8 cellular contexts compared by ENCODE assay signal in the genomic region with DNA sequence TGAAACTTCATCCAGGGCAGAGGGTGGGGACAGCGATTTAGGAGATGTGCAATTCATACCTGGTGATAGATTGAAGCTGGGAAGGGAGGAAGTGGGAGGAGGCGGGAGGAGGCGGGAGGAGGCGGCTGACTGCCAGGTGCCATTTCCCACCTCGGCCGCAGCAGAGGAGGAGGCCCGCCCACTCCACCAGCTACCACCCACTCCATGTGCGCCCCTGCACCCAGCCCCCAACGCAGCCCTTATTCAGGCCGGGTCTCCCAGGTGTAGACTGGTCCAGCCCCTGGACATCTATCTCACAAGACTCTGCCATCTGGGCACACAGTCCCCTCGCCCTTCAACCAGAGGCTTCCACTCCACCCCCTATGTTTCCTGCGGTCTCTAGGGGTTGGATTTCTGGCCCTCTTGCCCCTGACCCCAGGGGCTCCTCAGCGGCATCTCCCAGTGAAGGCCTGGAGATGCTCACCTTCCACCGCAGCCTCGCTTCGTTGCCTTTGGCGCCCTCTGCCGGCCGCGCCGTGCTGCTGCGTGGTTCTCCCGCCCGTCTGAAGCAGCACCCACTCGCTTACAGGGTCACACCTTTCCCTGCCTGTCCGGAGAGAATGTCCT. TPM values are rescaled to one million over a fixed set of nuclear protein-coding genes. Genes with fewer than 3 reads are reported as not detected.
DNase-seq lines count a peak whose midpoint lies in the region; ATAC-seq, FAIRE-seq and TF ChIP-seq lines count a peak whose summit lies in the region.

No MANE protein-coding gene starts in this region.

- CTCF ChIA-PET in HepG2 (lab: Yijun Ruan, JAX; ENCODE audit: low intra/inter-chr PET ratio, low total read pairs): interaction anchor here (0.5 to 2.0 kb wide), 8 partner anchors 32 to 256 kb away, joined by 3 to 9 read pairs (median 4); partner anchors contain the start of gene FAM83D

- no peak for TF ChIP-seq EP300 in HepG2 (IDR thresholded peaks at IDR 0.05; ENCODE audit: low read depth in 2 of 2, low read length in 2 of 2)
- TF ChIP-seq EP300 in HepG2 (CRISPR knock-in tag; IDR thresholded peaks at IDR 0.05; ENCODE audit: borderline replicate concordance): no peak

- H3K4me1 Mint-ChIP-seq in activated CD4-positive, alpha-beta T cell treated with anti-CD3 and anti-CD28 coated beads, Interleukin-2, amount 10 ng/mL, durations not matched to agents 24 days and 14 days: peaks cover 39% of the 10 kb centered on the region
- peaks cover 5% of the 10 kb centered on the region for H3K4me1 Mint-ChIP-seq in chondrocyte (ENCODE audit: low read depth)

- no peak overlapping the region for H3K9ac ChIP-seq in HepG2 (ENCODE audit: insufficient read depth, low read depth, low read length)

- FAIRE-seq in HepG2 (lab: Jason Lieb, UNC): no peak

- H3K4me3 Mint-ChIP-seq in activated CD4-positive, alpha-beta T cell treated with anti-CD3 and anti-CD28 coated beads, Interleukin-2, amount 10 ng/mL, durations not matched to agents 24 days and 14 days: peak overlapping the region; percentile 64
- H3K4me3 Mint-ChIP-seq in chondrocyte (ENCODE audit: unreplicated experiment): no peak overlapping the region

- H4K20me1 ChIP-seq in HepG2 (ENCODE audit: insufficient read depth, low read length): no peaks in the 10 kb centered on the region

- TF ChIP-seq POLR2A in HepG2 (IDR thresholded peaks at IDR 0.05; ENCODE audit: insufficient read depth in 1 of 2, low read depth in 2 of 2, low read length in 2 of 2): no peak

- WGBS in HepG2 (ENCODE audit: low lambda C conversion rate): 12% methylated on average over 26 of the region's 26 CpGs

- peaks cover 8 to 18% of the 10 kb centered on the region in 2 experiments; a peak in 4 of 5 replicates for H3K27me3 ChIP-seq in HepG2 (ENCODE audit: control insufficient read depth in 1 of 2, insufficient read depth in 2 of 2, low read length in 2 of 2)

- no peaks in the 10 kb centered on the region for H3K79me2 ChIP-seq in HepG2 (ENCODE audit: insufficient read depth, low read length)

- H3K27ac ChIP-seq in HepG2 (ENCODE audit: extremely low read length, insufficient read depth, low read length): no peak overlapping the region

- peaks cover 50% of the 10 kb centered on the region for H3K36me3 Mint-ChIP-seq in activated CD4-positive, alpha-beta T cell treated with anti-CD3 and anti-CD28 coated beads, Interleukin-2, amount 10 ng/mL, durations not matched to agents 24 days and 14 days (ENCODE audit: low read depth)
- H3K36me3 Mint-ChIP-seq in chondrocyte (ENCODE audit: low read depth): no peaks in the 10 kb centered on the region

- no peaks in the 10 kb centered on the region for H3K9me3 Mint-ChIP-seq in activated CD4-positive, alpha-beta T cell treated with anti-CD3 and anti-CD28 coated beads, Interleukin-2, amount 10 ng/mL, durations not matched to agents 24 days and 14 days
- H3K9me3 Mint-ChIP-seq in chondrocyte (ENCODE audit: low read depth): no peaks in the 10 kb centered on the region

- H3K36me3 ChIP-seq in HepG2 (replicated peaks in 1 of 2; ENCODE audit: control insufficient read depth in 1 of 2, insufficient read depth in 2 of 2, low read length in 2 of 2): no peaks in the 10 kb centered on the region

- POLR2A ChIA-PET in HepG2 (lab: Yijun Ruan, JAX): interaction anchor here (0.5 kb wide), 1 partner anchor 20 kb away, joined by 5 read pairs; no protein-coding TSS in a partner anchor

- H3K27me3 Mint-ChIP-seq in activated CD4-positive, alpha-beta T cell treated with anti-CD3 and anti-CD28 coated beads, Interleukin-2, amount 10 ng/mL, durations not matched to agents 24 days and 14 days: no peaks in the 10 kb centered on the region
- peaks cover 45% of the 10 kb centered on the region for H3K27me3 Mint-ChIP-seq in chondrocyte (ENCODE audit: low read depth)

- no peaks in the 10 kb centered on the region for H3K9me3 ChIP-seq in HepG2 (ENCODE audit: low read length)

- no TSS peak for BruUV-seq in HepG2 (replicated peaks; lab: Mats Ljungman, UMichigan)

- peak; percentile 77 for DNase-seq in NCI-H345 treated with DMSO at 0.1 percent for 48 hours (lab: John Stamatoyannopoulos, UW; ENCODE audit: unreplicated experiment)
- DNase-seq in activated CD4-positive, alpha-beta T cell treated with anti-CD3 and anti-CD28 coated beads, Interleukin-2, amount 10 ng/mL, durations not matched to agents 24 days and 14 days: peak; percentile 94
- no peak for DNase-seq in chondrocyte (ENCODE audit: low spot score)
- DNase-seq in HepG2 (ENCODE audit: low spot score): peak; percentile 43
- DNase-seq in stimulated activated CD8-positive, alpha-beta memory T cell treated with anti-CD3 and anti-CD28 coated beads, Interleukin-12 subunit alpha, Interleukin-12 subunit beta, amount 100 ng/mL, for 4 hours (ENCODE audit: low read depth): peak; percentile 67

- H3K4me2 ChIP-seq in HepG2 (ENCODE audit: low read depth, low read length): peak overlapping the region; percentile 78; the same call in 1 of the 2 replicates

- peaks cover 12% of the 10 kb centered on the region for H3K4me1 ChIP-seq in HepG2 (ENCODE audit: insufficient read depth, low read length)

- TF ChIP-seq RAD21 in HepG2 (CRISPR knock-in tag; IDR thresholded peaks at IDR 0.05): peak; percentile 94

- H3K4me3 ChIP-seq in GM12875 (ENCODE audit: low read depth, low read length) (no peak overlapping the region), HepG2 (replicated peaks in 1 of 3; ENCODE audit: insufficient read depth in 1 of 3, low read depth in 2 of 3, low read length in 3 of 3) (peak overlapping the region in 2 of 3 experiments; percentile 36 to 64; a peak in 3 of 6 replicates)

- in situ Hi-C loops in HepG2 (cut with HindIII; ENCODE audit: extremely low pct_ligation_motif_present, low pct_unique_long_range_greater_than_20kb): loop anchor here (5.0 kb wide), 1 partner anchor 246 kb away; no protein-coding TSS in a partner anchor

- ATAC-seq in HG02973 (IDR thresholded peaks at IDR 0.05; ENCODE audit: unreplicated experiment): peak; percentile 42
- ATAC-seq in HepG2: peak; percentile 92
- no peak for ATAC-seq in HG02981 (IDR thresholded peaks at IDR 0.05; ENCODE audit: unreplicated experiment)

- TF ChIP-seq CTCF in GM12875 (IDR thresholded peaks at IDR 0.05; ENCODE audit: borderline replicate concordance, insufficient read depth, low read depth, low read length) (peak; percentile 98), chondrocyte (IDR thresholded peaks at IDR 0.05) (peak; percentile 95), HepG2 (CRISPR knock-in tag; IDR thresholded peaks at IDR 0.05) (peak; percentile 96)

- intact Hi-C loops in activated CD4-positive, alpha-beta T cell treated with anti-CD3 and anti-CD28 coated beads, Interleukin-2, amount 10 ng/mL, durations not matched to agents 24 days and 14 days (cut with micrococcal nuclease): loop anchor here (1.0 to 5.0 kb wide), 7 partner anchors 18 to 245 kb away; partner anchors contain the start of genes ACTR5 and PPP1R16B
- intact Hi-C loops in HepG2 (cut with micrococcal nuclease; ENCODE audit: unreplicated experiment): loop anchor here (1.0 to 10.0 kb wide), 5 partner anchors 20 to 247 kb away; no protein-coding TSS in a partner anchor

- H2AFZ ChIP-seq in HepG2 (ENCODE audit: low read length): no peak overlapping the region

- peak overlapping the region; percentile 88 for H3K27ac Mint-ChIP-seq in activated CD4-positive, alpha-beta T cell treated with anti-CD3 and anti-CD28 coated beads, Interleukin-2, amount 10 ng/mL, durations not matched to agents 24 days and 14 days
- no peak overlapping the region for H3K27ac Mint-ChIP-seq in chondrocyte (ENCODE audit: unreplicated experiment)

TF ChIP-seq in HepG2, 621 proteins besides CTCF, POLR2A, EP300 and RAD21 (continues in another document):
- TF ChIP-seq KLF16 (CRISPR knock-in tag; IDR thresholded peaks at IDR 0.05) (no peak), THYN1 (CRISPR knock-in tag; IDR thresholded peaks at IDR 0.05; ENCODE audit: borderline replicate concordance, low read depth) (no peak), XBP1 (CRISPR knock-in tag; IDR thresholded peaks at IDR 0.05) (no peak)
- TF ChIP-seq, protein P1, sequence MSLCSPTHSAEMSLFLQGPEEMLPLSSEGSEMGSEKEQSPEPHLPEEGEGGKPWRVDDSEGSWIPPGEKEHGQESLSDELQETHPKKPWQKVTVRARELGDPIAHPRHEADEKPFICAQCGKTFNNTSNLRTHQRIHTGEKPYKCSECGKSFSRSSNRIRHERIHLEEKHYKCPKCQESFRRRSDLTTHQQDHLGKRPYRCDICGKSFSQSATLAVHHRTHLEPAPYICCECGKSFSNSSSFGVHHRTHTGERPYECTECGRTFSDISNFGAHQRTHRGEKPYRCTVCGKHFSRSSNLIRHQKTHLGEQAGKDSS (CRISPR knock-in tag; IDR thresholded peaks at IDR 0.05; ENCODE audit: borderline replicate concordance, low read depth): peak; percentile 59; the same call in 1 of the 2 replicates

RNA-seq across cellular contexts. Expression of gene FAM83D, which starts 32.6 kb away (rescaled TPM):
- 12.9 and 13.7 TPM in 2 replicates for total RNA-seq in activated CD4-positive, alpha-beta T cell treated with anti-CD3 and anti-CD28 coated beads, Interleukin-2, amount 10 ng/mL, durations not matched to agents 24 days and 14 days
- 1.5 to 4.8 TPM (median 4.5 TPM) in 3 replicates for total RNA-seq in chondrocyte
- 64.0 and 76.5 TPM in 2 replicates for total RNA-seq in HepG2 (2016; rRNA removed; fragmentation: Illumina TruSeq; extraction: Trizol)
- total RNA-seq in HepG2 (2016; cell fraction: cytosol; rRNA removed; fragmentation: Illumina TruSeq; extraction: Trizol; ENCODE audit: low read depth): 7.7 and 8.1 TPM in 2 replicates
- total RNA-seq in HepG2 (2016; cell fraction: insoluble cytoplasmic fraction; rRNA removed; fragmentation: Illumina TruSeq; extraction: Trizol): 64.0 and 71.6 TPM in 2 replicates
- 21.2 and 23.0 TPM in 2 replicates for total RNA-seq in HepG2 (2016; cell fraction: membrane; rRNA removed; fragmentation: Illumina TruSeq; extraction: Trizol)
- 31.3 and 37.7 TPM in 2 replicates for total RNA-seq in HepG2 (2016; cell fraction: nucleus; rRNA removed; fragmentation: Illumina TruSeq; extraction: Trizol)
- 26.7 and 51.4 TPM in 2 replicates for polyA plus RNA-seq in HepG2 (2011; rRNA removed)
- polyA plus RNA-seq in HepG2 (2011; cell fraction: cytosol; rRNA removed): 28.2 and 38.6 TPM in 2 replicates
- polyA plus RNA-seq in HepG2 (2011; cell fraction: nucleus; rRNA removed): 23.7 and 42.3 TPM in 2 replicates
- polyA plus RNA-seq in HepG2 (2012): 13.4 and 27.1 TPM in 2 replicates
- polyA plus RNA-seq in HepG2 (2016; cell fraction: cytosol; fragmentation: Illumina TruSeq; extraction: Trizol; ENCODE audit: low read depth): 3.9 and 4.0 TPM in 2 replicates
- polyA plus RNA-seq in HepG2 (2016; cell fraction: insoluble cytoplasmic fraction; fragmentation: Illumina TruSeq; extraction: Trizol; ENCODE audit: low read depth): 80.4 and 80.8 TPM in 2 replicates
- polyA plus RNA-seq in HepG2 (2016; cell fraction: membrane; fragmentation: Illumina TruSeq; extraction: Trizol; ENCODE audit: low read depth): 11.5 and 12.2 TPM in 2 replicates
- polyA plus RNA-seq in HepG2 (2016; cell fraction: nucleus; fragmentation: Illumina TruSeq; extraction: Trizol; ENCODE audit: insufficient read depth, low read depth): 61.5 and 62.0 TPM in 2 replicates
- 42.3 and 93.4 TPM in 2 replicates for polyA minus RNA-seq in HepG2 (2011; rRNA and poly(A)+ RNA removed; ENCODE audit: low replicate concordance)
- 16.7 and 27.9 TPM in 2 replicates for polyA minus RNA-seq in HepG2 (2011; cell fraction: cytosol; rRNA and poly(A)+ RNA removed)
- polyA minus RNA-seq in HepG2 (2011; cell fraction: nucleus; rRNA and poly(A)+ RNA removed): 19.5 and 32.3 TPM in 2 replicates
